Comparison of ENCODE assay signal across 1 cellular context in the genomic region with DNA sequence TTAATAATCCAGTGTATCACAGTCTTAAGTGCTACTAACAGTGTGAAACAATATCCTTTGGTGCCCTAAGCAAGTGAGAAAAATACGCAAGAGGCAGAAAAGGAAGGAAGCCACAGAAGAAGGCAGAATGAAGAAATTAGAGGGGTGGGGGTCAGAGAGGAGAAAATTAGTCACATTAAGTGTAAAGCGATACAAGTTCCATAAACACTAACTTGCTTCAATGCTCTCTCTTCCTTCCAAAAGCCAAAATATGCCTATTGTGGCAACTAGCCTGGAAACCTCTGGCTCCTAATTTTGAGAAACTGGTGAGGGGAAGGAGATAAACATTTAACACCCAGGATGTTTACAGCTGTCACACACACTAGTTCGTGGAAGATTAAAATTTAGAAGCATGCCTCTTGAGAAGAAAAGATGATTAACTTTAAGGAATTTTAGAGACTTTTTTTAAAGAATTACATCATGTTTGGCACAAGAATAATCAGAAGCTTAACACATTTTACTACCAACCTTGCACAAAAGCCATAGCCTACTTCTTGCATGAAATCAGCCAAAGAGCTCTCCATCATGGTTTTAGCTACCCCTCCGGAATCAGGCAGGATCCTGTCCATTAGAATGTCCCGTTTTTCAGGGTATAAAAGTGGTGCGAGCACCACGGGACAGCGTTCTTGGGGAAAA.
TF ChIP-seq lines count a peak whose summit lies in the region.

No MANE protein-coding gene starts in this region.

TF ChIP-seq in GM12878, 131 proteins besides CTCF, POLR2A, EP300 and RAD21:
- TF ChIP-seq, protein P1, sequence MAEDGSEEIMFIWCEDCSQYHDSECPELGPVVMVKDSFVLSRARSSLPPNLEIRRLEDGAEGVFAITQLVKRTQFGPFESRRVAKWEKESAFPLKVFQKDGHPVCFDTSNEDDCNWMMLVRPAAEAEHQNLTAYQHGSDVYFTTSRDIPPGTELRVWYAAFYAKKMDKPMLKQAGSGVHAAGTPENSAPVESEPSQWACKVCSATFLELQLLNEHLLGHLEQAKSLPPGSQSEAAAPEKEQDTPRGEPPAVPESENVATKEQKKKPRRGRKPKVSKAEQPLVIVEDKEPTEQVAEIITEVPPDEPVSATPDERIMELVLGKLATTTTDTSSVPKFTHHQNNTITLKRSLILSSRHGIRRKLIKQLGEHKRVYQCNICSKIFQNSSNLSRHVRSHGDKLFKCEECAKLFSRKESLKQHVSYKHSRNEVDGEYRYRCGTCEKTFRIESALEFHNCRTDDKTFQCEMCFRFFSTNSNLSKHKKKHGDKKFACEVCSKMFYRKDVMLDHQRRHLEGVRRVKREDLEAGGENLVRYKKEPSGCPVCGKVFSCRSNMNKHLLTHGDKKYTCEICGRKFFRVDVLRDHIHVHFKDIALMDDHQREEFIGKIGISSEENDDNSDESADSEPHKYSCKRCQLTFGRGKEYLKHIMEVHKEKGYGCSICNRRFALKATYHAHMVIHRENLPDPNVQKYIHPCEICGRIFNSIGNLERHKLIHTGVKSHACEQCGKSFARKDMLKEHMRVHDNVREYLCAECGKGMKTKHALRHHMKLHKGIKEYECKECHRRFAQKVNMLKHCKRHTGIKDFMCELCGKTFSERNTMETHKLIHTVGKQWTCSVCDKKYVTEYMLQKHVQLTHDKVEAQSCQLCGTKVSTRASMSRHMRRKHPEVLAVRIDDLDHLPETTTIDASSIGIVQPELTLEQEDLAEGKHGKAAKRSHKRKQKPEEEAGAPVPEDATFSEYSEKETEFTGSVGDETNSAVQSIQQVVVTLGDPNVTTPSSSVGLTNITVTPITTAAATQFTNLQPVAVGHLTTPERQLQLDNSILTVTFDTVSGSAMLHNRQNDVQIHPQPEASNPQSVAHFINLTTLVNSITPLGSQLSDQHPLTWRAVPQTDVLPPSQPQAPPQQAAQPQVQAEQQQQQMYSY (CRISPR knock-in tag; IDR thresholded peaks at IDR 0.05), result no peak
- TF ChIP-seq, protein P2, sequence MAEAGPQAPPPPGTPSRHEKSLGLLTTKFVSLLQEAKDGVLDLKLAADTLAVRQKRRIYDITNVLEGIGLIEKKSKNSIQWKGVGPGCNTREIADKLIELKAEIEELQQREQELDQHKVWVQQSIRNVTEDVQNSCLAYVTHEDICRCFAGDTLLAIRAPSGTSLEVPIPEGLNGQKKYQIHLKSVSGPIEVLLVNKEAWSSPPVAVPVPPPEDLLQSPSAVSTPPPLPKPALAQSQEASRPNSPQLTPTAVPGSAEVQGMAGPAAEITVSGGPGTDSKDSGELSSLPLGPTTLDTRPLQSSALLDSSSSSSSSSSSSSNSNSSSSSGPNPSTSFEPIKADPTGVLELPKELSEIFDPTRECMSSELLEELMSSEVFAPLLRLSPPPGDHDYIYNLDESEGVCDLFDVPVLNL (IDR thresholded peaks at IDR 0.05; ENCODE audit: low read depth, low read length), result no peak
- TF ChIP-seq TCF7 (IDR thresholded peaks at IDR 0.05; ENCODE audit: borderline replicate concordance) (no peak), HDAC6 (IDR thresholded peaks at IDR 0.05; ENCODE audit: unreplicated experiment) (no peak), IKZF2 (IDR thresholded peaks at IDR 0.05) (no peak)
TF ChIP-seq in GM12878: peak in this region for 0.
